8 cellular contexts compared by ENCODE assay signal in genomic region chr5:172453206-172453985, GRCh38. TPM values are rescaled to one million over a fixed set of nuclear protein-coding genes. Genes with fewer than 3 reads are reported as not detected.
A peak's percentile ranks its signal among the peaks of the same experiment; 100 is the strongest.
DNase-seq lines count a peak whose midpoint lies in the region; ATAC-seq, FAIRE-seq and TF ChIP-seq lines count a peak whose summit lies in the region.

No MANE protein-coding gene starts in this region.

- H3K9me1 ChIP-seq in keratinocyte (ENCODE audit: control insufficient read depth, extremely low read depth, insufficient read depth, low read length), result peaks cover 8% of the 10 kb centered on the region

- H3K36me3 Mint-ChIP-seq in stimulated activated naive B cell treated with anti-CD40 and anti-IgM and Interleukin-4, amounts not matched to agents 10 μg/mL and 1 μg/mL and 100 μg/mL, for 72 hours, result no peaks in the 10 kb centered on the region

- H3K27me3 ChIP-seq in breast epithelium (no peaks in the 10 kb centered on the region), keratinocyte (ENCODE audit: control insufficient read depth, extremely low read depth, insufficient read depth, low read length) (no peaks in the 10 kb centered on the region)

- peaks cover 55 to 61% of the 10 kb centered on the region in 2 donors for H3K27me3 Mint-ChIP-seq in stimulated activated naive B cell treated with anti-CD40 and anti-IgM and Interleukin-4, amounts not matched to agents 10 μg/mL and 1 μg/mL and 100 μg/mL, for 72 hours

- peak overlapping the region; percentile 90 to 98 (median 93) for H3K4me3 ChIP-seq in breast epithelium
- H3K4me3 ChIP-seq in keratinocyte (ENCODE audit: control insufficient read depth in 2 of 3, extremely low read depth in 1 of 3, insufficient read depth in 2 of 3, low read depth in 1 of 3, low read length in 3 of 3), result peak overlapping the region; percentile 72 to 91 (median 84)

- peaks cover 17% of the 10 kb centered on the region for H3K79me2 ChIP-seq in keratinocyte (ENCODE audit: control insufficient read depth, insufficient read depth, low read length)

- no peaks in the 10 kb centered on the region for H3K9me3 Mint-ChIP-seq in stimulated activated naive B cell treated with anti-CD40 and anti-IgM and Interleukin-4, amounts not matched to agents 10 μg/mL and 1 μg/mL and 100 μg/mL, for 72 hours

- H3K9ac ChIP-seq in keratinocyte (ENCODE audit: control insufficient read depth, extremely low read depth, insufficient read depth, low read length), result peak overlapping the region; percentile 84

- dilution Hi-C loops in keratinocyte (cut with MboI; ENCODE audit: extremely low pct_ligation_motif_present, low sequenced_read_pairs), result no loop called here

- H3K4me1 Mint-ChIP-seq in stimulated activated naive B cell treated with anti-CD40 and anti-IgM and Interleukin-4, amounts not matched to agents 10 μg/mL and 1 μg/mL and 100 μg/mL, for 72 hours, result peaks cover 12 to 15% of the 10 kb centered on the region in 2 donors

- no peaks in the 10 kb centered on the region for H3K36me3 ChIP-seq in breast epithelium
- no peaks in the 10 kb centered on the region for H3K36me3 ChIP-seq in keratinocyte (ENCODE audit: control insufficient read depth in 2 of 2, extremely low read depth in 1 of 2, insufficient read depth in 2 of 2, low read length in 2 of 2)

- no peak for ATAC-seq in stimulated activated naive B cell treated with anti-CD40 and anti-IgM and Interleukin-4, amounts not matched to agents 10 μg/mL and 1 μg/mL and 100 μg/mL, for 72 hours (replicated peaks)
- ATAC-seq in GM21367 (IDR thresholded peaks at IDR 0.05; ENCODE audit: unreplicated experiment), result no peak
- no peak for ATAC-seq in HG03378 (IDR thresholded peaks at IDR 0.05; ENCODE audit: unreplicated experiment)

- peaks cover 7% of the 10 kb centered on the region for H4K20me1 ChIP-seq in keratinocyte (ENCODE audit: control insufficient read depth, extremely low read depth, insufficient read depth, low read length)

- peak; percentile 77 for DNase-seq in EH (ENCODE audit: low read depth)
- peak; percentile 43 for DNase-seq in NCI-H1694 treated with DMSO at 0.1 percent for 48 hours (lab: John Stamatoyannopoulos, UW)
- no peak for DNase-seq in breast epithelium (ENCODE audit: low spot score in 2 of 2)
- DNase-seq in keratinocyte (ENCODE audit: low read depth, low spot score), result no peak
- no peak for DNase-seq in stimulated activated naive B cell treated with anti-CD40 and anti-IgM and Interleukin-4, amounts not matched to agents 10 μg/mL and 1 μg/mL and 100 μg/mL, for 72 hours
- DNase-seq in NCI-H2171 treated with DMSO at 0.1 percent for 48 hours (lab: John Stamatoyannopoulos, UW), result no peak

- H3K27ac ChIP-seq in breast epithelium (peak overlapping the region; percentile 92 to 95), keratinocyte (ENCODE audit: control insufficient read depth, insufficient read depth, low read length) (peak overlapping the region; percentile 70)

- H2AFZ ChIP-seq in keratinocyte (ENCODE audit: control insufficient read depth, low read length), result peak overlapping the region; percentile 62

- peak overlapping the region; percentile 79 to 81 for H3K4me3 Mint-ChIP-seq in stimulated activated naive B cell treated with anti-CD40 and anti-IgM and Interleukin-4, amounts not matched to agents 10 μg/mL and 1 μg/mL and 100 μg/mL, for 72 hours

- TF ChIP-seq CTCF in breast epithelium (IDR thresholded peaks at IDR 0.05), result peak; percentile 42 to 59 (median 48)
- TF ChIP-seq CTCF in keratinocyte (optimal IDR thresholded peaks at IDR 0.05 in 1 of 3, IDR thresholded peaks at IDR 0.05 in 1 of 3, conservative IDR thresholded peaks at IDR 0.05 in 1 of 3; ENCODE audit: extremely low read depth in 1 of 3, insufficient read depth in 2 of 3, low read length in 3 of 3), result peak; percentile 38 to 75 (median 55)

- peak overlapping the region; percentile 84 for H3K4me2 ChIP-seq in keratinocyte (ENCODE audit: control insufficient read depth, extremely low read depth, insufficient read depth, low read depth, low read length)

- FAIRE-seq in keratinocyte (lab: Jason Lieb, UNC), result no peak

- TF ChIP-seq POLR2A in breast epithelium (IDR thresholded peaks at IDR 0.05), result no peak

- peak overlapping the region; percentile 20 for H3K27ac Mint-ChIP-seq in stimulated activated naive B cell treated with anti-CD40 and anti-IgM and Interleukin-4, amounts not matched to agents 10 μg/mL and 1 μg/mL and 100 μg/mL, for 72 hours

- H3K4me1 ChIP-seq in breast epithelium (no peaks in the 10 kb centered on the region), keratinocyte (ENCODE audit: control insufficient read depth, extremely low read depth, insufficient read depth, low read length) (peaks cover 32% of the 10 kb centered on the region)

- H3K9me3 ChIP-seq in breast epithelium (no peaks in the 10 kb centered on the region), keratinocyte (ENCODE audit: control insufficient read depth, low read depth, low read length) (no peaks in the 10 kb centered on the region)

- intact Hi-C loops in breast epithelium (cut with DNase I; ENCODE audit: low total_unique reads), result no loop called here

RNA-seq across cellular contexts. Expression of gene SH3PXD2B, which starts 0.9 kb away (rescaled TPM):
- 100 to 1,000 TPM in 1 of 3 donors, 10 to 100 TPM in 2; 35.3 to 118 (median 43.9) TPM for total RNA-seq in breast epithelium
- 17.3 to 17.9 TPM (median 17.6 TPM) in 3 replicates for polyA plus RNA-seq in keratinocyte
- polyA plus RNA-seq in keratinocyte (2011; ENCODE audit: low read depth), result 5.2 TPM
- polyA plus RNA-seq in keratinocyte (2011; cell fraction: cytosol; rRNA removed), result 13.7 and 14.4 TPM in 2 replicates
- 32.5 and 36.6 TPM in 2 replicates for polyA plus RNA-seq in keratinocyte (2011; cell fraction: nucleus; rRNA removed)
- polyA plus RNA-seq in keratinocyte (2012; ENCODE audit: low replicate concordance), result 12.3 and 19.7 TPM in 2 replicates
- polyA minus RNA-seq in keratinocyte, result 25.1 to 32.8 TPM (median 25.9 TPM) in 3 replicates
- 21.7 TPM for polyA minus RNA-seq in keratinocyte (2011; cell fraction: cytosol; rRNA and poly(A)+ RNA removed)
- 27.1 and 42.1 TPM in 2 replicates for polyA minus RNA-seq in keratinocyte (2011; cell fraction: nucleus; rRNA and poly(A)+ RNA removed)

Comparison
In these comparisons a context has a peak if more than half of its experiments do, and no peak if none do; other contexts are left out.
1. DNase-seq: peak in EH (single experiment) and NCI-H1694 treated with DMSO at 0.1 percent for 48 hours (single experiment); none in breast epithelium (0 of 2), keratinocyte (single experiment), stimulated activated naive B cell treated with anti-CD40 and anti-IgM and Interleukin-4, amounts not matched to agents 10 μg/mL and 1 μg/mL and 100 μg/mL, for 72 hours (single experiment) and NCI-H2171 treated with DMSO at 0.1 percent for 48 hours (single experiment).